ENCODE assay signal across 8 cellular contexts in the genomic region with DNA sequence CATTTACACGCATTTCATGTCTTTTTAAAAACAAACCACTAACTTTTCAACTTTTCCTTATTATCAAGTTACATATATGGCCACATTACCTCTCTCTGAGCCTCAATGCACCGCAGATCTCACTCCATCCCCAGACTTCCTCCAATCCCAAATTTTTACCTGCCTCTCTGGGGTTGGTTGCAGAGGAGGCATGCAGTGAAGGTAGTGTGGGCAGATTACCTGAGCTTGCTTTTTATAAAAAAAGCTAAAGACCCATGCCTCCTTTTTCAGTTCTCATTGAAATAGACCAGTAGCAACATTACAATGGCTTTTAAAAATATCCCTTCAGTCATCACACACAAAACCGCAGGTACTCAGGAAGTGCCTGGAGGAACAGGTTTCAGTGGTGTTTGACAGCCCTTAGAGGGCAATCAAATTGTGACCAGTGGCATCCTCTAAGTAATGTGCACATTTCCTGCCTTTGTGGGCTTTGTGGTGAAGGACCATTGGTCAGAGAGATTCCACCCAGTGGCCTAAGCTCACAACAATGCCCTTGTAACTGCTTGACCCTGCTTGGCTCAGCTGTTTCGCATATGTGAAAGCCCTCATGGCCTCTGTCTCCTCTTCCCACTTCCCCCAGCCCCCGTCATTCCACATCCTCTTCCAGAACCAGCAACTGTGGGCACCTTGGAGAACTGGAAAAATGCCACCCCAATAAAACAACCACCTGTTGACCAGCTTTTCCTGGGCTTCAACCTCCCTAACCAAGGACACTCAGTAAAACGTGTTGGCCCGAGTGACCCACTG. TPM values are rescaled to one million over a fixed set of nuclear protein-coding genes. Genes with fewer than 3 reads are reported as not detected.
A peak's percentile ranks its signal among the peaks of the same experiment; 100 is the strongest.
DNase-seq lines count a peak whose midpoint lies in the region; ATAC-seq and TF ChIP-seq lines count a peak whose summit lies in the region.

No MANE protein-coding gene starts in this region.

- ATAC-seq in activated T-cell treated with anti-CD3 and anti-CD28 coated beads, Interleukin-2, amount 50 U/mL, for 4 hours = no peak
- ATAC-seq in HG03060 (IDR thresholded peaks at IDR 0.05; ENCODE audit: low read depth, unreplicated experiment) (peak; percentile 84), omental fat pad (ENCODE audit: low FRiP score) (peak; percentile 28)

- H3K36me3 Mint-ChIP-seq in activated T-cell treated with anti-CD3 and anti-CD28 coated beads, Interleukin-2, amount 50 U/mL, for 4 hours (ENCODE audit: insufficient read depth) = no peaks in the 10 kb centered on the region

- peaks cover 47% of the 10 kb centered on the region for H3K4me1 Mint-ChIP-seq in activated T-cell treated with anti-CD3 and anti-CD28 coated beads, Interleukin-2, amount 50 U/mL, for 4 hours (ENCODE audit: low read depth)

- H3K4me3 Mint-ChIP-seq in activated T-cell treated with anti-CD3 and anti-CD28 coated beads, Interleukin-2, amount 50 U/mL, for 4 hours = peak overlapping the region; percentile 6

- H3K9me3 Mint-ChIP-seq in activated T-cell treated with anti-CD3 and anti-CD28 coated beads, Interleukin-2, amount 50 U/mL, for 4 hours = peaks cover 6% of the 10 kb centered on the region

- TF ChIP-seq CTCF in omental fat pad (IDR thresholded peaks at IDR 0.05) = no peak

- peaks cover 12% of the 10 kb centered on the region for H3K27me3 Mint-ChIP-seq in activated T-cell treated with anti-CD3 and anti-CD28 coated beads, Interleukin-2, amount 50 U/mL, for 4 hours (ENCODE audit: low read depth)

- DNase-seq in activated T-cell treated with anti-CD3 and anti-CD28 coated beads, Interleukin-2, amount 50 U/mL, for 4 hours = no peak
- no peak for DNase-seq in activated T-cell treated with anti-CD3 and anti-CD28 coated beads, Interleukin-2, amount 50 U/mL, for 1 hour
- DNase-seq in SW480 (ENCODE audit: low spot score) (peak; percentile 90), omental fat pad (ENCODE audit: low spot score) (no peak), NCI-H69 (lab: John Stamatoyannopoulos, UW) (no peak), globus pallidus (ENCODE audit: low spot score) (no peak)
- DNase-seq in stimulated activated CD4-positive, alpha-beta T cell treated with anti-CD3 and anti-CD28 coated beads, Interleukin-4, amount 100 ng/mL, for 1 hour = no peak

RNA-seq across cellular contexts. Expression of a gene that starts 30.2 kb away (rescaled TPM):
- 1 to 10 TPM; 1.9 to 4.8 (median 3.9) TPM for total RNA-seq in activated T-cell treated with anti-CD3 and anti-CD28 coated beads, Interleukin-2, amount 50 U/mL, for 4 hours
- total RNA-seq in omental fat pad = not detected

Comparison
In these comparisons a context has a peak if more than half of its experiments do, and no peak if none do; other contexts are left out.
1. ATAC-seq: peak in HG03060 (single experiment) and omental fat pad (single experiment); none in activated T-cell treated with anti-CD3 and anti-CD28 coated beads, Interleukin-2, amount 50 U/mL, for 4 hours (0 of 2).